In genomic region chr16:52004343-52004742, GRCh38 we compare ENCODE assay signal across 10 cellular contexts.
"Had no signal": no experiment of that assay in that cellular context is flagged by ENCODE, and none has a peak within 500 bp of the region (broad histone marks: within the 10 kb centered on the region; RNA-seq: fewer than 3 reads in every experiment).

No MANE protein-coding gene starts in this region.

- H3K36me3 ChIP-seq: WERI-Rb-1 had no signal

- ATAC-seq: activated CD4-positive, alpha-beta T cell treated with anti-CD3 and anti-CD28 coated beads for 36 hours; activated CD4-positive, CD25-positive, alpha-beta regulatory T cell treated with anti-CD3 and anti-CD28 coated beads, Interleukin-2, amount 50 U/mL, for 24 hours; activated CD8-positive, alpha-beta memory T cell treated with anti-CD3 and anti-CD28 coated beads, Interleukin-2, amount 10 ng/mL, durations not matched to agents 7 days and 5 days; activated CD8-positive, alpha-beta T cell treated with anti-CD3 and anti-CD28 coated beads for 36 hours; activated CD8-positive, alpha-beta T cell treated with anti-CD3 and anti-CD28 coated beads, Interleukin-2, amount 10 ng/mL, durations not matched to agents 7 days and 5 days; T-cell; T-helper 17 cell; WTC11 had no signal

- H3K27ac ChIP-seq: VCaP, WERI-Rb-1 had no signal
